38 cellular contexts compared by ENCODE assay signal in genomic region chr19:15618321-15618720, GRCh38. TPM values are rescaled to one million over a fixed set of nuclear protein-coding genes. Genes with fewer than 3 reads are reported as not detected.
"Had no signal": no experiment of that assay in that cellular context is flagged by ENCODE, and none has a peak within 500 bp of the region (broad histone marks: within the 10 kb centered on the region; RNA-seq: fewer than 3 reads in every experiment).

No MANE protein-coding gene starts in this region.

- H3K27me3 ChIP-seq: body of pancreas, brain microvascular endothelial cell had no signal

- ATAC-seq: activated CD8-positive, alpha-beta memory T cell treated with anti-CD3 and anti-CD28 coated beads, Interleukin-2, amount 10 ng/mL, durations not matched to agents 7 days and 5 days; activated CD8-positive, alpha-beta T cell treated with anti-CD3 and anti-CD28 coated beads, Interleukin-2, amount 10 ng/mL, durations not matched to agents 7 days and 5 days; activated naive CD4-positive, alpha-beta T cell treated with anti-CD3 and anti-CD28 coated beads, Interleukin-2, amount 50 U/mL, for 72 hours; activated T-helper 17 cell treated with anti-CD3 and anti-CD28 coated beads, Interleukin-2, amount 50 U/mL, for 72 hours; body of pancreas had no signal

- H3K27ac Mint-ChIP-seq: activated B cell treated with CpG ODN at 0.5 μM for 24 hours; activated CD4-positive, alpha-beta memory T cell treated with anti-CD3 and anti-CD28 coated beads for 36 hours; activated CD4-positive, alpha-beta T cell treated with anti-CD3 and anti-CD28 coated beads, Interleukin-2, amount 10 ng/mL, durations not matched to agents 24 days and 14 days; activated CD8-positive, alpha-beta memory T cell treated with anti-CD3 and anti-CD28 coated beads, Interleukin-2, amount 10 ng/mL, durations not matched to agents 7 days and 5 days; activated CD8-positive, alpha-beta T cell treated with anti-CD3 and anti-CD28 coated beads, Interleukin-2, amount 10 ng/mL, durations not matched to agents 7 days and 5 days; activated naive CD4-positive, alpha-beta T cell treated with anti-CD3 and anti-CD28 coated beads for 36 hours; activated naive CD4-positive, alpha-beta T cell treated with anti-CD3 and anti-CD28 coated beads, Interleukin-2, amount 50 U/mL, for 72 hours; activated naive CD8-positive, alpha-beta T cell treated with anti-CD3 and anti-CD28 coated beads for 36 hours; activated T-cell treated with anti-CD3 and anti-CD28 coated beads, Interleukin-2, amount 50 U/mL, for 24 hours; activated T-helper 1 cell treated with anti-CD3 and anti-CD28 coated beads, Interleukin-12 subunit alpha, Interleukin-12 subunit beta, Interleukin-2, Interleukin-4 antibody, amounts not matched to agents 30 ng/mL and 10 ng/mL and 1 ng/mL, durations not matched to agents 14 hours and 24 hours and 36 hours; activated T-helper 17 cell treated with anti-CD3 and anti-CD28 coated beads, Interleukin-2, amount 50 U/mL, for 72 hours; T-helper 1 cell treated with Interleukin-12 subunit alpha and Interleukin-12 subunit beta and Interleukin-4 antibody, amounts not matched to agents 30 μg/mL and 1 μg/mL, for 36 hours; T-helper 2 cell treated with Interferon-gamma antibody and Interleukin-4, amounts not matched to agents 5 μg/mL and 100 μg/mL, for 36 hours had no signal

- H3K27ac ChIP-seq: adrenal gland, body of pancreas, brain microvascular endothelial cell, breast epithelium, VCaP had no signal

- H3K36me3 ChIP-seq: adrenal gland, brain microvascular endothelial cell, breast epithelium had no signal

- H3K4me3 ChIP-seq: adrenal gland, body of pancreas, breast epithelium had no signal

- H3K4me3 Mint-ChIP-seq: activated B cell treated with CpG ODN at 0.5 μM for 24 hours; activated CD4-positive, alpha-beta memory T cell treated with anti-CD3 and anti-CD28 coated beads for 36 hours; activated CD4-positive, alpha-beta T cell treated with anti-CD3 and anti-CD28 coated beads, Interleukin-2, amount 10 ng/mL, durations not matched to agents 24 days and 14 days; activated CD8-positive, alpha-beta memory T cell treated with anti-CD3 and anti-CD28 coated beads, Interleukin-2, amount 10 ng/mL, durations not matched to agents 7 days and 5 days; activated CD8-positive, alpha-beta T cell treated with anti-CD3 and anti-CD28 coated beads, Interleukin-2, amount 10 ng/mL, durations not matched to agents 7 days and 5 days; activated naive CD4-positive, alpha-beta T cell treated with anti-CD3 and anti-CD28 coated beads for 36 hours; activated naive CD8-positive, alpha-beta T cell treated with anti-CD3 and anti-CD28 coated beads for 36 hours; activated T-cell treated with anti-CD3 and anti-CD28 coated beads, Interleukin-2, amount 50 U/mL, for 24 hours; activated T-helper 1 cell treated with anti-CD3 and anti-CD28 coated beads, Interleukin-12 subunit alpha, Interleukin-12 subunit beta, Interleukin-2, Interleukin-4 antibody, amounts not matched to agents 30 ng/mL and 10 ng/mL and 1 ng/mL, durations not matched to agents 14 hours and 24 hours and 36 hours; activated T-helper 17 cell treated with anti-CD3 and anti-CD28 coated beads, Interleukin-2, amount 50 U/mL, for 72 hours; T-helper 1 cell treated with Interleukin-12 subunit alpha and Interleukin-12 subunit beta and Interleukin-4 antibody, amounts not matched to agents 30 μg/mL and 1 μg/mL, for 36 hours; T-helper 2 cell treated with Interferon-gamma antibody and Interleukin-4, amounts not matched to agents 5 μg/mL and 100 μg/mL, for 36 hours had no signal

- DNase-seq: activated B cell treated with CpG ODN at 0.5 μM for 24 hours; activated CD4-positive, alpha-beta memory T cell treated with anti-CD3 and anti-CD28 coated beads for 36 hours; activated CD4-positive, alpha-beta T cell treated with anti-CD3 and anti-CD28 coated beads for 4 hours; activated CD4-positive, alpha-beta T cell treated with anti-CD3 and anti-CD28 coated beads, Interleukin-2, amount 10 ng/mL, durations not matched to agents 24 days and 14 days; activated CD4-positive, alpha-beta T cell treated with anti-CD3 and anti-CD28 coated beads, Interleukin-2, amount 50 U/mL, for 1 hour; activated CD4-positive, alpha-beta T cell treated with anti-CD3 and anti-CD28 coated beads, Interleukin-2, amount 50 U/mL, for 4 hours; activated CD4-positive, CD25-positive, alpha-beta regulatory T cell treated with anti-CD3 and anti-CD28 coated beads, Interleukin-2, amount 50 U/mL, for 72 hours; activated CD8-positive, alpha-beta memory T cell treated with anti-CD3 and anti-CD28 coated beads for 24 hours; activated CD8-positive, alpha-beta memory T cell treated with anti-CD3 and anti-CD28 coated beads, Interleukin-2, amount 10 ng/mL, durations not matched to agents 7 days and 5 days; activated CD8-positive, alpha-beta memory T cell treated with anti-CD3 and anti-CD28 coated beads, Interleukin-2, amount 50 U/mL, for 48 hours; activated CD8-positive, alpha-beta T cell treated with anti-CD3 and anti-CD28 coated beads, Interleukin-2, amount 10 ng/mL, durations not matched to agents 7 days and 5 days; activated effector memory CD4-positive, alpha-beta T cell treated with anti-CD3 and anti-CD28 coated beads, Interleukin-2, amount 50 U/mL, for 16 hours; activated gamma-delta T cell treated with Interleukin-2 at 50 U/mL for 16 hours; activated naive CD4-positive, alpha-beta T cell; activated naive CD4-positive, alpha-beta T cell treated with anti-CD3 and anti-CD28 coated beads for 36 hours; activated naive CD4-positive, alpha-beta T cell treated with anti-CD3 and anti-CD28 coated beads, Interleukin-2, amount 50 U/mL, for 16 hours; activated naive CD8-positive, alpha-beta T cell treated with anti-CD3 and anti-CD28 coated beads for 36 hours; activated T-cell treated with anti-CD3 and anti-CD28 coated beads, Interleukin-2, amount 50 U/mL, for 24 hours; activated T-cell treated with anti-CD3 and anti-CD28 coated beads, Interleukin-2, amount 50 U/mL, for 48 hours; adrenal gland; amniotic stem cell; aorta; body of pancreas; brain microvascular endothelial cell; central memory CD4-positive, alpha-beta T cell; T-helper 1 cell; T-helper 2 cell; T-helper 9 cell had no signal

- H3K36me3 Mint-ChIP-seq: activated CD4-positive, alpha-beta memory T cell treated with anti-CD3 and anti-CD28 coated beads for 36 hours; activated CD8-positive, alpha-beta memory T cell treated with anti-CD3 and anti-CD28 coated beads, Interleukin-2, amount 10 ng/mL, durations not matched to agents 7 days and 5 days; activated naive CD8-positive, alpha-beta T cell treated with anti-CD3 and anti-CD28 coated beads for 36 hours had no signal

- H3K9me3 ChIP-seq: adrenal gland, body of pancreas, breast epithelium had no signal

- H3K27me3 Mint-ChIP-seq: activated CD8-positive, alpha-beta memory T cell treated with anti-CD3 and anti-CD28 coated beads, Interleukin-2, amount 10 ng/mL, durations not matched to agents 7 days and 5 days had no signal

- H3K4me1 Mint-ChIP-seq: activated B cell treated with CpG ODN at 0.5 μM for 24 hours; activated CD4-positive, alpha-beta T cell treated with anti-CD3 and anti-CD28 coated beads, Interleukin-2, amount 10 ng/mL, durations not matched to agents 24 days and 14 days; activated CD8-positive, alpha-beta memory T cell treated with anti-CD3 and anti-CD28 coated beads, Interleukin-2, amount 10 ng/mL, durations not matched to agents 7 days and 5 days; activated naive CD8-positive, alpha-beta T cell treated with anti-CD3 and anti-CD28 coated beads for 36 hours had no signal

- H3K9me3 Mint-ChIP-seq: activated B cell treated with CpG ODN at 0.5 μM for 24 hours; activated CD4-positive, alpha-beta T cell treated with anti-CD3 and anti-CD28 coated beads, Interleukin-2, amount 10 ng/mL, durations not matched to agents 24 days and 14 days; activated naive CD8-positive, alpha-beta T cell treated with anti-CD3 and anti-CD28 coated beads for 36 hours; activated T-helper 1 cell treated with anti-CD3 and anti-CD28 coated beads, Interleukin-12 subunit alpha, Interleukin-12 subunit beta, Interleukin-2, Interleukin-4 antibody, amounts not matched to agents 30 ng/mL and 10 ng/mL and 1 ng/mL, durations not matched to agents 14 hours and 24 hours and 36 hours; T-helper 1 cell treated with Interleukin-12 subunit alpha and Interleukin-12 subunit beta and Interleukin-4 antibody, amounts not matched to agents 30 μg/mL and 1 μg/mL, for 36 hours; T-helper 2 cell treated with Interferon-gamma antibody and Interleukin-4, amounts not matched to agents 5 μg/mL and 100 μg/mL, for 36 hours had no signal

- H3K4me1 ChIP-seq: adrenal gland, body of pancreas, breast epithelium had no signal

RNA-seq across cellular contexts. Expression of gene CYP4F8, which starts 3.3 kb away (rescaled TPM):
- total RNA-seq: activated B cell treated with CpG ODN at 0.5 μM for 24 hours; activated CD4-positive, alpha-beta memory T cell treated with anti-CD3 and anti-CD28 coated beads for 36 hours; activated CD4-positive, alpha-beta T cell treated with anti-CD3 and anti-CD28 coated beads, Interleukin-2, amount 10 ng/mL, durations not matched to agents 24 days and 14 days; activated CD8-positive, alpha-beta memory T cell treated with anti-CD3 and anti-CD28 coated beads, Interleukin-2, amount 10 ng/mL, durations not matched to agents 7 days and 5 days; activated CD8-positive, alpha-beta T cell treated with anti-CD3 and anti-CD28 coated beads, Interleukin-2, amount 10 ng/mL, durations not matched to agents 7 days and 5 days; activated naive CD4-positive, alpha-beta T cell treated with anti-CD3 and anti-CD28 coated beads for 36 hours; activated naive CD4-positive, alpha-beta T cell treated with anti-CD3 and anti-CD28 coated beads, Interleukin-2, amount 50 U/mL, for 72 hours; activated naive CD8-positive, alpha-beta T cell treated with anti-CD3 and anti-CD28 coated beads for 36 hours; activated T-helper 1 cell treated with anti-CD3 and anti-CD28 coated beads, Interleukin-12 subunit alpha, Interleukin-12 subunit beta, Interleukin-2, Interleukin-4 antibody, amounts not matched to agents 30 ng/mL and 10 ng/mL and 1 ng/mL, durations not matched to agents 14 hours and 24 hours and 36 hours; activated T-helper 17 cell treated with anti-CD3 and anti-CD28 coated beads, Interleukin-2, amount 50 U/mL, for 72 hours; adrenal gland; aorta; astrocyte; cardiac septum; cerebellum had no signal

RNA-seq across cellular contexts. Expression of gene CYP4F3, which starts 22.4 kb away (rescaled TPM):
- total RNA-seq: activated B cell treated with CpG ODN at 0.5 μM for 24 hours; activated CD4-positive, alpha-beta memory T cell treated with anti-CD3 and anti-CD28 coated beads for 36 hours; activated CD4-positive, alpha-beta T cell treated with anti-CD3 and anti-CD28 coated beads, Interleukin-2, amount 10 ng/mL, durations not matched to agents 24 days and 14 days; activated CD8-positive, alpha-beta T cell treated with anti-CD3 and anti-CD28 coated beads, Interleukin-2, amount 10 ng/mL, durations not matched to agents 7 days and 5 days; activated T-helper 1 cell treated with anti-CD3 and anti-CD28 coated beads, Interleukin-12 subunit alpha, Interleukin-12 subunit beta, Interleukin-2, Interleukin-4 antibody, amounts not matched to agents 30 ng/mL and 10 ng/mL and 1 ng/mL, durations not matched to agents 14 hours and 24 hours and 36 hours; astrocyte had no signal

RNA-seq across cellular contexts. Expression of gene CYP4F12, which starts 54.6 kb away (rescaled TPM):
- total RNA-seq: activated B cell treated with CpG ODN at 0.5 μM for 24 hours; activated CD4-positive, alpha-beta T cell treated with anti-CD3 and anti-CD28 coated beads, Interleukin-2, amount 10 ng/mL, durations not matched to agents 24 days and 14 days; activated CD8-positive, alpha-beta T cell treated with anti-CD3 and anti-CD28 coated beads, Interleukin-2, amount 10 ng/mL, durations not matched to agents 7 days and 5 days; activated naive CD4-positive, alpha-beta T cell treated with anti-CD3 and anti-CD28 coated beads for 36 hours; activated naive CD8-positive, alpha-beta T cell treated with anti-CD3 and anti-CD28 coated beads for 36 hours; activated T-helper 1 cell treated with anti-CD3 and anti-CD28 coated beads, Interleukin-12 subunit alpha, Interleukin-12 subunit beta, Interleukin-2, Interleukin-4 antibody, amounts not matched to agents 30 ng/mL and 10 ng/mL and 1 ng/mL, durations not matched to agents 14 hours and 24 hours and 36 hours; astrocyte had no signal
